Comparison of ENCODE assay signal across 10 cellular contexts in genomic region chr6:35804996-35805736, GRCh38. TPM values are rescaled to one million over a fixed set of nuclear protein-coding genes. Genes with fewer than 3 reads are reported as not detected.
DNase-seq lines count a peak whose midpoint lies in the region; ATAC-seq and TF ChIP-seq lines count a peak whose summit lies in the region.
"Had no signal": no experiment of that assay in that cellular context is flagged by ENCODE, and none has a peak within 500 bp of the region (broad histone marks: within the 10 kb centered on the region; RNA-seq: fewer than 3 reads in every experiment).

Gene LHFPL5 (plus strand): TSS chr6:35805352. CDS start chr6:35805671, 319 bp downstream.

- no peaks in the 10 kb centered on the region for H3K4me1 ChIP-seq in mesodermal cell (ENCODE audit: control insufficient read depth, insufficient read depth, low read length, poor library complexity, severe bottlenecking)
- peaks cover 0 to 9% (median 5%) of the 10 kb centered on the region in 4 donors for H3K4me1 ChIP-seq in upper lobe of left lung
- no peaks in the 10 kb centered on the region for H3K4me1 ChIP-seq in vagina

- H3K9me3 Mint-ChIP-seq in dendritic cell treated with granulocyte-macrophage colony-stimulating factor and Interleukin-4, amounts not matched to agents 40 ng/mL and 50 ng/mL, for 4 days = no peaks in the 10 kb centered on the region

- intact Hi-C loops in dendritic cell treated with granulocyte-macrophage colony-stimulating factor and Interleukin-4, amounts not matched to agents 40 ng/mL and 50 ng/mL, for 4 days (cut with micrococcal nuclease) = no loop called here
- intact Hi-C loops in vagina (cut with DNase I) = no loop called here

- no peaks in the 10 kb centered on the region for H3K36me3 Mint-ChIP-seq in dendritic cell treated with granulocyte-macrophage colony-stimulating factor and Interleukin-4, amounts not matched to agents 40 ng/mL and 50 ng/mL, for 4 days (ENCODE audit: low read depth)

- TF ChIP-seq POLR2A in upper lobe of left lung (IDR thresholded peaks at IDR 0.05) (no peak), vagina (IDR thresholded peaks at IDR 0.05) (no peak)

- H3K27me3 ChIP-seq in WERI-Rb-1 (ENCODE audit: insufficient read depth, low read depth, severe bottlenecking) = no peaks in the 10 kb centered on the region
- H3K27me3 ChIP-seq in upper lobe of left lung = peaks cover 0 to 3% (median 0%) of the 10 kb centered on the region in 4 donors
- H3K27me3 ChIP-seq in vagina = no peaks in the 10 kb centered on the region

- H3K4me3 Mint-ChIP-seq in dendritic cell treated with granulocyte-macrophage colony-stimulating factor and Interleukin-4, amounts not matched to agents 40 ng/mL and 50 ng/mL, for 4 days = peak within 1 kb of the TSS; percentile 4

- H3K27ac ChIP-seq in WERI-Rb-1 (peak within 1 kb of the TSS; percentile 58), mesodermal cell (ENCODE audit: low read depth, low read length, severe bottlenecking) (no peak within 1 kb of the TSS), upper lobe of left lung (no peak within 1 kb of the TSS), vagina (no peak within 1 kb of the TSS)

- no peak for TF ChIP-seq EP300 in upper lobe of left lung (IDR thresholded peaks at IDR 0.05)

- no peaks in the 10 kb centered on the region for H3K4me1 Mint-ChIP-seq in dendritic cell treated with granulocyte-macrophage colony-stimulating factor and Interleukin-4, amounts not matched to agents 40 ng/mL and 50 ng/mL, for 4 days (ENCODE audit: low read depth)

- DNase-seq in ELF-1 (ENCODE audit: low read depth, low spot score) (peak; percentile 89), NCI-H128 (lab: John Stamatoyannopoulos, UW; ENCODE audit: unreplicated experiment) (peak; percentile 56), WERI-Rb-1 (peak; percentile 91), upper lobe of left lung (peak; percentile 35 to 91), vagina (ENCODE audit: extremely low spot score in 2 of 2) (no peak), kidney glomerular epithelial cell (lab: John Stamatoyannopoulos, UW) (no peak)

- H3K9me3 ChIP-seq in WERI-Rb-1 (ENCODE audit: severe bottlenecking) (no peaks in the 10 kb centered on the region), mesodermal cell (ENCODE audit: control insufficient read depth, low read length) (no peaks in the 10 kb centered on the region), upper lobe of left lung (no peaks in the 10 kb centered on the region), vagina (no peaks in the 10 kb centered on the region)

- peak within 1 kb of the TSS; percentile 61 for H3K4me3 ChIP-seq in WERI-Rb-1 (ENCODE audit: low read depth, low read length)
- peak within 1 kb of the TSS; percentile 32 for H3K4me3 ChIP-seq in mesodermal cell (ENCODE audit: extremely low read depth, insufficient read depth, low read length, poor library complexity, severe bottlenecking)
- peak within 1 kb of the TSS in 2 of 4 donors; percentile 11 to 18 for H3K4me3 ChIP-seq in upper lobe of left lung
- H3K4me3 ChIP-seq in vagina = no peak within 1 kb of the TSS

- ATAC-seq in upper lobe of left lung (ENCODE audit: low FRiP score in 2 of 2) = peak; percentile 77 to 84

- H3K27me3 Mint-ChIP-seq in dendritic cell treated with granulocyte-macrophage colony-stimulating factor and Interleukin-4, amounts not matched to agents 40 ng/mL and 50 ng/mL, for 4 days = peaks cover 23% of the 10 kb centered on the region

- TF ChIP-seq CTCF in WERI-Rb-1 (IDR thresholded peaks at IDR 0.05; ENCODE audit: low read depth, low read length) (peak; percentile 19; the same call in 1 of the 2 replicates), upper lobe of left lung (IDR thresholded peaks at IDR 0.05) (no peak), vagina (IDR thresholded peaks at IDR 0.05) (no peak)

- no peak within 1 kb of the TSS for H3K27ac Mint-ChIP-seq in dendritic cell treated with granulocyte-macrophage colony-stimulating factor and Interleukin-4, amounts not matched to agents 40 ng/mL and 50 ng/mL, for 4 days

- 9 to 27% methylated on average over 21 to 31 of the region's 40 CpGs for WGBS in mesodermal cell (ENCODE audit: insufficient coverage in 2 of 2), 2 experiments
- WGBS in upper lobe of left lung, 2 donors = 15 to 27% methylated on average over 25 to 29 of the region's 40 CpGs

- H3K36me3 ChIP-seq in WERI-Rb-1 (no peaks in the 10 kb centered on the region), mesodermal cell (ENCODE audit: control insufficient read depth, insufficient read depth, low read length) (no peaks in the 10 kb centered on the region), upper lobe of left lung (no peaks in the 10 kb centered on the region), vagina (no peaks in the 10 kb centered on the region)

RNA-seq across cellular contexts. Expression of gene LHFPL5, which starts in this region (rescaled TPM):
- not detected for polyA plus RNA-seq in mesodermal cell (2013, experiment 1 of 2)
- polyA plus RNA-seq in mesodermal cell (2013, experiment 2 of 2) = not detected
- not detected for total RNA-seq in upper lobe of left lung
- not detected for total RNA-seq in vagina
- total RNA-seq: M059J, skeletal muscle tissue had no signal

Comparison
In these comparisons a context has a peak if more than half of its experiments do, and no peak if none do; other contexts are left out.
1. Peak in DNase-seq and ATAC-seq in upper lobe of left lung; RNA of the gene not detected or under 1 TPM.
2. DNase-seq: peak in ELF-1 (single experiment), NCI-H128 (single experiment) and WERI-Rb-1 (single experiment); none in vagina (0 of 2) and kidney glomerular epithelial cell (single experiment).
3. H3K4me3 ChIP-seq: peak in WERI-Rb-1 (single experiment) and mesodermal cell (single experiment); none in vagina (0 of 2).